Comparison of ENCODE assay signal across 8 cellular contexts in the genomic region with DNA sequence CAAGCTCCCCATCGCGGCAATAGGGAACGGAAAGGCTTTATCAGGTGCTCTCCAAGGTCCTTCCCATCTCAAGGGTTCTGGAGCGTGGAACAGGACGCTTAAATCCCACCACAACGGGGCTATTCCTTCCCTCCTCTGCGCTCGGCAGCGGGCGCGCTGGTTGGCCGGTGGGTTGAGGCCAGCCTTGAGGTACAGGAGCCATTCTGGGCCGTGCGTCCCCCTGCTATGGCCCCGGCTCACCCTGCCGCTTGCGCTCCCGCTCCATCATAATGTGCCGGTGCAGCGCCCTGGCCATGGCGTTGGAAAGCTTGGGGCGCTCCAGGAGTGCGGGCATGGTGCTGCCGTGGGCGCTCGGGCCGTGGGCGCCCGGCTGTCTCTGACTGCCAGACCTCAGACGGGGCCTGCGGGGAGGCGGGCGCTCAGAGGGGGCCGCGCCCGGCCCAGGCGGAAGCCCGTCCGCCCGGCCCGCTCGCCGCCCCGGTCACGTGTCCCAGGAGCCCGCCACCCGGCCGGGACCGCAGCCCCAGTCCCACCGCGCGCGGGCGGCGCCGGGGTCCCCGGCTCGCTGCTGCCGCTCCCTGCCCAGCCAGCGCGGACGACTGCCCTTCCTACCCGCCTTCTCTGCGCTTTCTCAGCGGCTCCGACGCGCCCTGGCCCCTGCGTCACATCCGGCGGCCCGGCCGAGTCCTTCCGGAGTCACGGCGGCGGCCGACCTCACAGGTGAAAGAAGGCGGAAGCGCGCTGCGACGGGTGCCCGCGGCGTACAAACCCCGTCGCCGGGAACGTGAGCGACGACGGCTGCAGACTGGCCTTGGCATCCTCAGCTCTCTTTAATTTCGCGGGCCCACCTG. TPM values are rescaled to one million over a fixed set of nuclear protein-coding genes. Genes with fewer than 3 reads are reported as not detected.
DNase-seq lines count a peak whose midpoint lies in the region; ATAC-seq and TF ChIP-seq lines count a peak whose summit lies in the region.

A gene with protein sequence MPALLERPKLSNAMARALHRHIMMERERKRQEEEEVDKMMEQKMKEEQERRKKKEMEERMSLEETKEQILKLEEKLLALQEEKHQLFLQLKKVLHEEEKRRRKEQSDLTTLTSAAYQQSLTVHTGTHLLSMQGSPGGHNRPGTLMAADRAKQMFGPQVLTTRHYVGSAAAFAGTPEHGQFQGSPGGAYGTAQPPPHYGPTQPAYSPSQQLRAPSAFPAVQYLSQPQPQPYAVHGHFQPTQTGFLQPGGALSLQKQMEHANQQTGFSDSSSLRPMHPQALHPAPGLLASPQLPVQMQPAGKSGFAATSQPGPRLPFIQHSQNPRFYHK (minus strand): TSS at position 642 of the 851 bp plus-strand sequence. CDS start 308 bp downstream, at position 334.

- peaks cover 58% of the 10 kb centered on the region for H3K4me1 Mint-ChIP-seq in activated CD4-positive, alpha-beta memory T cell treated with anti-CD3 and anti-CD28 coated beads, Interleukin-2, amount 10 ng/mL, durations not matched to agents 7 days and 5 days

- CTCF ChIA-PET in activated CD4-positive, alpha-beta memory T cell treated with anti-CD3 and anti-CD28 coated beads, Interleukin-2, amount 10 ng/mL, durations not matched to agents 7 days and 5 days (lab: Charles Lee), result interaction anchor here (0.7 to 6.0 kb wide), 6 partner anchors 10 to 40 kb away, joined by 3 to 39 read pairs (median 4); a partner anchor contains a TSS

- peaks cover 56% of the 10 kb centered on the region for H3K36me3 Mint-ChIP-seq in activated CD4-positive, alpha-beta memory T cell treated with anti-CD3 and anti-CD28 coated beads, Interleukin-2, amount 10 ng/mL, durations not matched to agents 7 days and 5 days (ENCODE audit: low read depth)

- no peaks in the 10 kb centered on the region for H3K9me3 ChIP-seq in liver (ENCODE audit: control insufficient read depth in 4 of 4, low read length in 3 of 4)

- peaks cover 7 to 46% (median 28%) of the 10 kb centered on the region in 4 donors for H3K4me1 ChIP-seq in liver (ENCODE audit: control insufficient read depth in 4 of 4, insufficient read depth in 4 of 4, low read length in 3 of 4)

- H3K4me3 Mint-ChIP-seq in activated CD4-positive, alpha-beta memory T cell treated with anti-CD3 and anti-CD28 coated beads, Interleukin-2, amount 10 ng/mL, durations not matched to agents 7 days and 5 days, result peak within 1 kb of the TSS; percentile 93

- H3K27me3 ChIP-seq in liver (ENCODE audit: control insufficient read depth in 4 of 4, insufficient read depth in 4 of 4, low read length in 3 of 4), result no peaks in the 10 kb centered on the region

- no peaks in the 10 kb centered on the region for H3K9me3 Mint-ChIP-seq in activated CD4-positive, alpha-beta memory T cell treated with anti-CD3 and anti-CD28 coated beads, Interleukin-2, amount 10 ng/mL, durations not matched to agents 7 days and 5 days

- TF ChIP-seq RAD21 in liver (IDR thresholded peaks at IDR 0.05), result no peak

- peak within 1 kb of the TSS; percentile 78 to 84 for H3K27ac ChIP-seq in liver (ENCODE audit: low read depth in 1 of 2, low read length in 2 of 2)

- POLR2A ChIA-PET in activated CD4-positive, alpha-beta memory T cell treated with anti-CD3 and anti-CD28 coated beads, Interleukin-2, amount 10 ng/mL, durations not matched to agents 7 days and 5 days (lab: Charles Lee), result interaction anchor here (0.6 to 11.2 kb wide), 16 partner anchors 9 to 372 kb away, joined by 3 to 109 read pairs (median 4); a partner anchor contains a TSS

- peak; percentile 88 for TF ChIP-seq POLR2A in GM19099 (IDR thresholded peaks at IDR 0.05; ENCODE audit: extremely low read depth, insufficient read length, low read depth)

- H3K9ac ChIP-seq in liver (ENCODE audit: low read depth in 1 of 2, low read length in 2 of 2), result peak within 1 kb of the TSS; percentile 21 to 68

- H3K27ac Mint-ChIP-seq in activated CD4-positive, alpha-beta memory T cell treated with anti-CD3 and anti-CD28 coated beads, Interleukin-2, amount 10 ng/mL, durations not matched to agents 7 days and 5 days, result peak within 1 kb of the TSS; percentile 91

- peak; percentile 92 for DNase-seq in Ammon's horn (ENCODE audit: low spot score)
- DNase-seq in NCI-H748 (lab: John Stamatoyannopoulos, UW; ENCODE audit: unreplicated experiment), result peak; percentile 95
- peak; percentile 95 for DNase-seq in activated CD4-positive, alpha-beta memory T cell treated with anti-CD3 and anti-CD28 coated beads, Interleukin-2, amount 10 ng/mL, durations not matched to agents 7 days and 5 days
- DNase-seq in dermis microvascular lymphatic vessel endothelial cell (ENCODE audit: low read depth in 2 of 2), result peak; percentile 54 to 88
- DNase-seq in stimulated activated CD4-positive, alpha-beta T cell treated with anti-CD3 and anti-CD28 coated beads, Interleukin-2, amount 100 ng/mL, for 48 hours, result peak; percentile 92 to 95

- peak; percentile 37 for ATAC-seq in HG03378 (IDR thresholded peaks at IDR 0.05; ENCODE audit: unreplicated experiment)

- no peak for TF ChIP-seq CTCF in liver (IDR thresholded peaks at IDR 0.05; ENCODE audit: low read depth, low read length, missing input control)

- H3K4me3 ChIP-seq in liver (ENCODE audit: low read depth in 1 of 3, low read length in 3 of 3), result peak within 1 kb of the TSS; percentile 66 to 88 (median 76)

- H3K27me3 Mint-ChIP-seq in activated CD4-positive, alpha-beta memory T cell treated with anti-CD3 and anti-CD28 coated beads, Interleukin-2, amount 10 ng/mL, durations not matched to agents 7 days and 5 days, result no peaks in the 10 kb centered on the region

- under 1% methylated on average over 95 of the region's 95 CpGs for WGBS in liver

- peaks cover 20 to 56% (median 44%) of the 10 kb centered on the region in 4 donors for H3K36me3 ChIP-seq in liver (ENCODE audit: control insufficient read depth in 4 of 4, insufficient read depth in 3 of 4, low read depth in 1 of 4, low read length in 3 of 4)

TF ChIP-seq in liver, 16 proteins besides CTCF, POLR2A, EP300 and RAD21 (continues in another document):
- no peak for TF ChIP-seq SP1 (IDR thresholded peaks at IDR 0.05)
- TF ChIP-seq, protein P1, sequence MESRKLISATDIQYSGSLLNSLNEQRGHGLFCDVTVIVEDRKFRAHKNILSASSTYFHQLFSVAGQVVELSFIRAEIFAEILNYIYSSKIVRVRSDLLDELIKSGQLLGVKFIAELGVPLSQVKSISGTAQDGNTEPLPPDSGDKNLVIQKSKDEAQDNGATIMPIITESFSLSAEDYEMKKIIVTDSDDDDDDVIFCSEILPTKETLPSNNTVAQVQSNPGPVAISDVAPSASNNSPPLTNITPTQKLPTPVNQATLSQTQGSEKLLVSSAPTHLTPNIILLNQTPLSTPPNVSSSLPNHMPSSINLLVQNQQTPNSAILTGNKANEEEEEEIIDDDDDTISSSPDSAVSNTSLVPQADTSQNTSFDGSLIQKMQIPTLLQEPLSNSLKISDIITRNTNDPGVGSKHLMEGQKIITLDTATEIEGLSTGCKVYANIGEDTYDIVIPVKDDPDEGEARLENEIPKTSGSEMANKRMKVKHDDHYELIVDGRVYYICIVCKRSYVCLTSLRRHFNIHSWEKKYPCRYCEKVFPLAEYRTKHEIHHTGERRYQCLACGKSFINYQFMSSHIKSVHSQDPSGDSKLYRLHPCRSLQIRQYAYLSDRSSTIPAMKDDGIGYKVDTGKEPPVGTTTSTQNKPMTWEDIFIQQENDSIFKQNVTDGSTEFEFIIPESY (IDR thresholded peaks at IDR 0.05), result no peak
- TF ChIP-seq JUND (IDR thresholded peaks at IDR 0.05), result no peak
- TF ChIP-seq EGR1 (IDR thresholded peaks at IDR 0.05; ENCODE audit: low read depth in 2 of 2), result peak in 1 of 2 donors; percentile 42
- TF ChIP-seq, protein P2, sequence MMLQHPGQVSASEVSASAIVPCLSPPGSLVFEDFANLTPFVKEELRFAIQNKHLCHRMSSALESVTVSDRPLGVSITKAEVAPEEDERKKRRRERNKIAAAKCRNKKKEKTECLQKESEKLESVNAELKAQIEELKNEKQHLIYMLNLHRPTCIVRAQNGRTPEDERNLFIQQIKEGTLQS (IDR thresholded peaks at IDR 0.05), result no peak
- no peak for TF ChIP-seq RXRA (IDR thresholded peaks at IDR 0.05)
- TF ChIP-seq FOXA2 (IDR thresholded peaks at IDR 0.05), result no peak
- TF ChIP-seq GABPA (IDR thresholded peaks at IDR 0.05 in 1 of 2, conservative IDR thresholded peaks at IDR 0.05 in 1 of 2), result peak; percentile 87 to 96
- no peak for TF ChIP-seq TAF1 (conservative IDR thresholded peaks at IDR 0.05)
- peak; percentile 72 for TF ChIP-seq YY1 (IDR thresholded peaks at IDR 0.05)
- TF ChIP-seq, protein P3, sequence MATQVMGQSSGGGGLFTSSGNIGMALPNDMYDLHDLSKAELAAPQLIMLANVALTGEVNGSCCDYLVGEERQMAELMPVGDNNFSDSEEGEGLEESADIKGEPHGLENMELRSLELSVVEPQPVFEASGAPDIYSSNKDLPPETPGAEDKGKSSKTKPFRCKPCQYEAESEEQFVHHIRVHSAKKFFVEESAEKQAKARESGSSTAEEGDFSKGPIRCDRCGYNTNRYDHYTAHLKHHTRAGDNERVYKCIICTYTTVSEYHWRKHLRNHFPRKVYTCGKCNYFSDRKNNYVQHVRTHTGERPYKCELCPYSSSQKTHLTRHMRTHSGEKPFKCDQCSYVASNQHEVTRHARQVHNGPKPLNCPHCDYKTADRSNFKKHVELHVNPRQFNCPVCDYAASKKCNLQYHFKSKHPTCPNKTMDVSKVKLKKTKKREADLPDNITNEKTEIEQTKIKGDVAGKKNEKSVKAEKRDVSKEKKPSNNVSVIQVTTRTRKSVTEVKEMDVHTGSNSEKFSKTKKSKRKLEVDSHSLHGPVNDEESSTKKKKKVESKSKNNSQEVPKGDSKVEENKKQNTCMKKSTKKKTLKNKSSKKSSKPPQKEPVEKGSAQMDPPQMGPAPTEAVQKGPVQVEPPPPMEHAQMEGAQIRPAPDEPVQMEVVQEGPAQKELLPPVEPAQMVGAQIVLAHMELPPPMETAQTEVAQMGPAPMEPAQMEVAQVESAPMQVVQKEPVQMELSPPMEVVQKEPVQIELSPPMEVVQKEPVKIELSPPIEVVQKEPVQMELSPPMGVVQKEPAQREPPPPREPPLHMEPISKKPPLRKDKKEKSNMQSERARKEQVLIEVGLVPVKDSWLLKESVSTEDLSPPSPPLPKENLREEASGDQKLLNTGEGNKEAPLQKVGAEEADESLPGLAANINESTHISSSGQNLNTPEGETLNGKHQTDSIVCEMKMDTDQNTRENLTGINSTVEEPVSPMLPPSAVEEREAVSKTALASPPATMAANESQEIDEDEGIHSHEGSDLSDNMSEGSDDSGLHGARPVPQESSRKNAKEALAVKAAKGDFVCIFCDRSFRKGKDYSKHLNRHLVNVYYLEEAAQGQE (IDR thresholded peaks at IDR 0.05), result peak; percentile 97
- TF ChIP-seq FOXA1 (IDR thresholded peaks at IDR 0.05), result no peak
- no peak for TF ChIP-seq HNF4G (IDR thresholded peaks at IDR 0.05)
- TF ChIP-seq HNF4A (conservative IDR thresholded peaks at IDR 0.05), result no peak
- no peak for TF ChIP-seq NR2F2 (IDR thresholded peaks at IDR 0.05)

RNA-seq across cellular contexts. Expression of the gene that starts here (rescaled TPM):
- 10 to 100 TPM; 69.8 to 74.7 TPM for total RNA-seq in activated CD4-positive, alpha-beta memory T cell treated with anti-CD3 and anti-CD28 coated beads, Interleukin-2, amount 10 ng/mL, durations not matched to agents 7 days and 5 days
- total RNA-seq in dermis microvascular lymphatic vessel endothelial cell, result 19.1 and 28.3 TPM in 2 replicates
- 10 to 100 TPM; 20.8 TPM for total RNA-seq in liver
- 10 to 100 TPM; 24.7 to 43.1 TPM for polyA plus RNA-seq in liver

Comparison
In these comparisons a context has a peak if more than half of its experiments do, and no peak if none do; other contexts are left out.
1. Peak in every context shown above with its lines: DNase-seq, ATAC-seq, H3K4me3 ChIP-seq and H3K27ac ChIP-seq.